13 cellular contexts compared by ENCODE assay signal in genomic region chr1:108639899-108640560, GRCh38. TPM values are rescaled to one million over a fixed set of nuclear protein-coding genes. Genes with fewer than 3 reads are reported as not detected.
DNase-seq lines count a peak whose midpoint lies in the region; ATAC-seq and TF ChIP-seq lines count a peak whose summit lies in the region.
"Had no signal": no experiment of that assay in that cellular context is flagged by ENCODE, and none has a peak within 500 bp of the region (broad histone marks: within the 10 kb centered on the region; RNA-seq: fewer than 3 reads in every experiment).

No MANE protein-coding gene starts in this region.

- peaks cover 2% of the 10 kb centered on the region for H3K27me3 Mint-ChIP-seq in glutamatergic neuron (ENCODE audit: unreplicated experiment)
- H3K27me3 Mint-ChIP-seq: type B pancreatic cell had no signal

- no peak overlapping the region for H3K4me3 Mint-ChIP-seq in glutamatergic neuron (ENCODE audit: unreplicated experiment)
- H3K4me3 Mint-ChIP-seq: type B pancreatic cell had no signal

- peak overlapping the region; percentile 52 for H3K27ac Mint-ChIP-seq in glutamatergic neuron (ENCODE audit: unreplicated experiment)
- H3K27ac Mint-ChIP-seq: type B pancreatic cell had no signal

- TF ChIP-seq CTCF in glutamatergic neuron (IDR thresholded peaks at IDR 0.05; ENCODE audit: partially characterized antibody, unreplicated experiment): no peak

- DNase-seq in activated effector memory CD4-positive, alpha-beta T cell treated with anti-CD3 and anti-CD28 coated beads, Interleukin-2, amount 50 U/mL, for 16 hours: peak; percentile 75
- DNase-seq in activated effector memory CD4-positive, alpha-beta T cell treated with Interleukin-2 at 50 U/mL for 16 hours: no peak
- DNase-seq in activated T-cell treated with anti-CD3 and anti-CD28 coated beads, Interleukin-2, amount 50 U/mL, for 48 hours: peak; percentile 50 to 60
- DNase-seq in glutamatergic neuron: no peak
- DNase-seq in stimulated activated naive CD8-positive, alpha-beta T cell treated with anti-CD3 and anti-CD28 coated beads, Interleukin-15, Interleukin-2, amounts not matched to agents 100 U/mL and 50 U/mL, for 24 hours: peak; percentile 52
- DNase-seq in NCI-H345 treated with DMSO at 0.1 percent for 48 hours (lab: John Stamatoyannopoulos, UW; ENCODE audit: unreplicated experiment): no peak
- DNase-seq in DMS53 treated with DMSO at 0.1 percent for 48 hours (lab: John Stamatoyannopoulos, UW; ENCODE audit: unreplicated experiment): no peak
- DNase-seq: caudate nucleus, hippocampal formation, MM.1S, SW 1271 had no signal

- no peaks in the 10 kb centered on the region for H3K36me3 Mint-ChIP-seq in glutamatergic neuron (ENCODE audit: unreplicated experiment)

- ATAC-seq in stimulated activated naive CD8-positive, alpha-beta T cell treated with anti-CD3 and anti-CD28 coated beads, Interleukin-15, Interleukin-2, amounts not matched to agents 100 U/mL and 50 U/mL, for 24 hours: peak; percentile 50
- no peak for ATAC-seq in HG02970 (IDR thresholded peaks at IDR 0.05; ENCODE audit: low FRiP score, unreplicated experiment)

- H3K4me1 Mint-ChIP-seq in glutamatergic neuron (ENCODE audit: low read depth, unreplicated experiment): peaks cover 8% of the 10 kb centered on the region

- peaks cover 6% of the 10 kb centered on the region for H3K9me3 Mint-ChIP-seq in glutamatergic neuron (ENCODE audit: unreplicated experiment)

RNA-seq across cellular contexts. Expression of gene HENMT1, which starts 20.9 kb away (rescaled TPM):
- 15.9 TPM for total RNA-seq in glutamatergic neuron (ENCODE audit: unreplicated experiment)

RNA-seq across cellular contexts. Expression of gene PRPF38B, which starts 52.1 kb away (rescaled TPM):
- 52.2 TPM for total RNA-seq in glutamatergic neuron (ENCODE audit: unreplicated experiment)

Comparison
In these comparisons a context has a peak if more than half of its experiments do, and no peak if none do; other contexts are left out.
1. DNase-seq: peak in activated effector memory CD4-positive, alpha-beta T cell treated with anti-CD3 and anti-CD28 coated beads, Interleukin-2, amount 50 U/mL, for 16 hours (single experiment), activated T-cell treated with anti-CD3 and anti-CD28 coated beads, Interleukin-2, amount 50 U/mL, for 48 hours (2 of 2) and stimulated activated naive CD8-positive, alpha-beta T cell treated with anti-CD3 and anti-CD28 coated beads, Interleukin-15, Interleukin-2, amounts not matched to agents 100 U/mL and 50 U/mL, for 24 hours (single experiment); none in activated effector memory CD4-positive, alpha-beta T cell treated with Interleukin-2 at 50 U/mL for 16 hours (single experiment), glutamatergic neuron (single experiment), NCI-H345 treated with DMSO at 0.1 percent for 48 hours (single experiment) and DMS53 treated with DMSO at 0.1 percent for 48 hours (single experiment).